16 cellular contexts compared by ENCODE assay signal in genomic region chr6:123804771-123805540, GRCh38. TPM values are rescaled to one million over a fixed set of nuclear protein-coding genes. Genes with fewer than 3 reads are reported as not detected.
DNase-seq lines count a peak whose midpoint lies in the region; ATAC-seq and TF ChIP-seq lines count a peak whose summit lies in the region.
"Had no signal": no experiment of that assay in that cellular context is flagged by ENCODE, and none has a peak within 500 bp of the region (broad histone marks: within the 10 kb centered on the region; RNA-seq: fewer than 3 reads in every experiment).

No MANE protein-coding gene starts in this region.

- H3K27me3 ChIP-seq in left ventricle myocardium inferior (ENCODE audit: low read depth) (peaks cover 93% of the 10 kb centered on the region), heart left ventricle (peaks cover 0 to 75% (median 18%) of the 10 kb centered on the region in 9 donors), Panc1 (ENCODE audit: control insufficient read depth, insufficient read depth, low read length) (no peaks in the 10 kb centered on the region), tibial nerve (peaks cover 0 to 11% of the 10 kb centered on the region in 2 donors), spleen (replicated peaks in 1 of 7) (peaks cover 0 to 69% (median 28%) of the 10 kb centered on the region in 7 donors)

- TF ChIP-seq POLR2A in heart left ventricle (IDR thresholded peaks at IDR 0.05) (no peak), tibial nerve (IDR thresholded peaks at IDR 0.05) (no peak), spleen (IDR thresholded peaks at IDR 0.05) (no peak)

- ATAC-seq in heart left ventricle (no peak), Panc1 (no peak)

- TF ChIP-seq EP300 in tibial nerve (IDR thresholded peaks at IDR 0.05), result no peak

- H3K27ac Mint-ChIP-seq in activated CD4-positive, alpha-beta T cell treated with anti-CD3 and anti-CD28 coated beads, Interleukin-2, amount 10 ng/mL, durations not matched to agents 7 days and 5 days, result no peak overlapping the region

- H3K4me1 ChIP-seq in left ventricle myocardium inferior, result peaks cover 16% of the 10 kb centered on the region
- H3K4me1 ChIP-seq in heart left ventricle, result peaks cover 0 to 18% (median 6%) of the 10 kb centered on the region in 12 donors
- peaks cover 36% of the 10 kb centered on the region for H3K4me1 ChIP-seq in Panc1 (ENCODE audit: control insufficient read depth, insufficient read depth, low read length)
- H3K4me1 ChIP-seq in tibial nerve, result peaks cover 0 to 32% (median 7%) of the 10 kb centered on the region in 4 donors
- H3K4me1 ChIP-seq in spleen, result peaks cover 7 to 21% (median 16%) of the 10 kb centered on the region in 6 donors
- H3K4me1 ChIP-seq: BE2C had no signal

- H3K4me3 ChIP-seq in left ventricle myocardium inferior (peak overlapping the region; percentile 70), heart left ventricle (no peak overlapping the region), Panc1 (ENCODE audit: low read depth in 2 of 2, low read length in 2 of 2) (peak overlapping the region; percentile 0 to 67; a peak in 2 of 4 replicates), tibial nerve (peak overlapping the region in 2 of 4 donors; percentile 35 to 80), spleen (no peak overlapping the region)

- H3K27ac ChIP-seq in left ventricle myocardium inferior (replicated peaks), result no peak overlapping the region
- no peak overlapping the region for H3K27ac ChIP-seq in heart left ventricle
- peak overlapping the region; percentile 70 for H3K27ac ChIP-seq in Panc1 (ENCODE audit: low read length)
- peak overlapping the region; percentile 2 to 59 (median 54) for H3K27ac ChIP-seq in tibial nerve
- H3K27ac ChIP-seq in spleen, result no peak overlapping the region

- H3K9me3 ChIP-seq in left ventricle myocardium inferior (replicated peaks) (no peaks in the 10 kb centered on the region), heart left ventricle (no peaks in the 10 kb centered on the region), Panc1 (ENCODE audit: control insufficient read depth, insufficient read depth, low read depth, low read length) (no peaks in the 10 kb centered on the region), tibial nerve (no peaks in the 10 kb centered on the region), spleen (no peaks in the 10 kb centered on the region)
- H3K9me3 ChIP-seq: BE2C had no signal

- no peaks in the 10 kb centered on the region for H3K36me3 Mint-ChIP-seq in activated CD4-positive, alpha-beta T cell treated with anti-CD3 and anti-CD28 coated beads, Interleukin-2, amount 10 ng/mL, durations not matched to agents 7 days and 5 days (ENCODE audit: low read depth)

- peaks cover 10% of the 10 kb centered on the region for H3K4me1 Mint-ChIP-seq in activated CD4-positive, alpha-beta T cell treated with anti-CD3 and anti-CD28 coated beads, Interleukin-2, amount 10 ng/mL, durations not matched to agents 7 days and 5 days

- POLR2A ChIA-PET in Panc1 (lab: Charles Lee), result no interaction called here
- POLR2A ChIA-PET in activated CD4-positive, alpha-beta T cell treated with anti-CD3 and anti-CD28 coated beads, Interleukin-2, amount 10 ng/mL, durations not matched to agents 7 days and 5 days (lab: Charles Lee), result no interaction called here

- no TSS peak for BruUV-seq in Panc1 (replicated peaks; lab: Mats Ljungman, UMichigan)

- DNase-seq in left ventricle myocardium inferior (no peak), heart left ventricle (no peak), Panc1 (ENCODE audit: low read depth, low spot score) (no peak), midbrain (lab: John Stamatoyannopoulos, UW) (peak; percentile 39), tibial nerve (ENCODE audit: low spot score in 2 of 2) (no peak), GM03348 (ENCODE audit: low spot score) (no peak), spleen (no peak)
- no peak for DNase-seq in activated CD4-positive, alpha-beta T cell treated with anti-CD3 and anti-CD28 coated beads, Interleukin-2, amount 10 ng/mL, durations not matched to agents 7 days and 5 days
- DNase-seq: activated CD4-positive, CD25-positive, alpha-beta regulatory T cell treated with anti-CD3 and anti-CD28 coated beads, Interleukin-2, amount 50 U/mL, for 72 hours; BE2C; mesendoderm; NCI-H446 treated with DMSO at 0.1 percent for 48 hours; stimulated activated CD4-positive, alpha-beta T cell treated with anti-CD3 and anti-CD28 coated beads, Interleukin-1b, Interleukin-23, amount 100 ng/mL, for 48 hours; stimulated activated CD8-positive, alpha-beta memory T cell treated with anti-CD3 and anti-CD28 coated beads, Interleukin-4, amount 100 ng/mL, for 48 hours had no signal

- in situ Hi-C loops in Panc1 (cut with HindIII; ENCODE audit: low pct_unique_long_range_greater_than_20kb, low sequenced_read_pairs), result no loop called here

- WGBS in heart left ventricle, 4 donors, result 49 to 57% (median 53%) methylated on average over 5 of the region's 5 CpGs
- 28 to 30% methylated on average over 5 of the region's 5 CpGs for WGBS in tibial nerve, 2 donors
- WGBS in spleen, 5 donors, result 29 to 37% (median 35%) methylated on average over 5 of the region's 5 CpGs

- H3K27me3 Mint-ChIP-seq in activated CD4-positive, alpha-beta T cell treated with anti-CD3 and anti-CD28 coated beads, Interleukin-2, amount 10 ng/mL, durations not matched to agents 7 days and 5 days, result peaks cover 48% of the 10 kb centered on the region

- no peak for TF ChIP-seq CTCF in left ventricle myocardium inferior (IDR thresholded peaks at IDR 0.05; ENCODE audit: borderline replicate concordance)
- no peak for TF ChIP-seq CTCF in heart left ventricle (IDR thresholded peaks at IDR 0.05)
- no peak for TF ChIP-seq CTCF in Panc1 (IDR thresholded peaks at IDR 0.05)
- no peak for TF ChIP-seq CTCF in tibial nerve (IDR thresholded peaks at IDR 0.05)
- no peak for TF ChIP-seq CTCF in spleen (IDR thresholded peaks at IDR 0.05 in 8 of 11, conservative IDR thresholded peaks at IDR 0.05 in 3 of 11)

- no peak overlapping the region for H3K4me3 Mint-ChIP-seq in activated CD4-positive, alpha-beta T cell treated with anti-CD3 and anti-CD28 coated beads, Interleukin-2, amount 10 ng/mL, durations not matched to agents 7 days and 5 days

- H3K36me3 ChIP-seq in left ventricle myocardium inferior, result no peaks in the 10 kb centered on the region
- H3K36me3 ChIP-seq in heart left ventricle, result no peaks in the 10 kb centered on the region
- no peaks in the 10 kb centered on the region for H3K36me3 ChIP-seq in Panc1 (ENCODE audit: control insufficient read depth, insufficient read depth, low read length)
- no peaks in the 10 kb centered on the region for H3K36me3 ChIP-seq in tibial nerve
- no peaks in the 10 kb centered on the region for H3K36me3 ChIP-seq in spleen
- H3K36me3 ChIP-seq: BE2C had no signal

- CTCF ChIA-PET in Panc1 (lab: Charles Lee), result no interaction called here
- CTCF ChIA-PET in activated CD4-positive, alpha-beta T cell treated with anti-CD3 and anti-CD28 coated beads, Interleukin-2, amount 10 ng/mL, durations not matched to agents 7 days and 5 days (lab: Charles Lee), result no interaction called here

- intact Hi-C loops in left ventricle myocardium inferior (cut with micrococcal nuclease) (no loop called here), heart left ventricle (cut with DNase I) (loop anchor here in 8 of 10 donors (5.0 to 10.0 kb wide), 6 partner anchors 160 to 992 kb away; no protein-coding TSS in a partner anchor), Panc1 (cut with micrococcal nuclease; ENCODE audit: unreplicated experiment) (loop anchor here (10.0 kb wide), 1 partner anchor 1050 kb away; no protein-coding TSS in a partner anchor), spleen (cut with DNase I; ENCODE audit: low total_unique reads) (no loop called here)

- H3K9me3 Mint-ChIP-seq in activated CD4-positive, alpha-beta T cell treated with anti-CD3 and anti-CD28 coated beads, Interleukin-2, amount 10 ng/mL, durations not matched to agents 7 days and 5 days, result no peaks in the 10 kb centered on the region

RNA-seq across cellular contexts. Expression of gene NKAIN2, which starts 1.3 kb away (rescaled TPM):
- total RNA-seq in left ventricle myocardium inferior (0.22 TPM), heart left ventricle (under 1 TPM in 8 of 9 donors, not detected in 1; 0.20 to 0.83 (median 0.37) TPM), Panc1 (2021; ENCODE audit: unreplicated experiment) (2.6 TPM), tibial nerve (10 to 100 TPM in 3 of 4 donors, 1 to 10 TPM in 1; 8.1 to 20.8 (median 15.2) TPM), spleen (under 1 TPM in 3 of 7 donors, not detected in 4; 0.19 to 0.51 (median 0.23) TPM)
- polyA plus RNA-seq in heart left ventricle (under 1 TPM in 1 of 2 donors, not detected in 1; 0.19 TPM), spleen (under 1 TPM; 0.13 to 0.17 (median 0.14) TPM)
- 2.2 TPM for polyA plus RNA-seq in Panc1 (2012; ENCODE audit: insufficient read length)
- not detected for total RNA-seq in activated CD4-positive, alpha-beta T cell treated with anti-CD3 and anti-CD28 coated beads, Interleukin-2, amount 10 ng/mL, durations not matched to agents 7 days and 5 days
- total RNA-seq: RPMI7951; T-helper 1 cell treated with Interleukin-12 subunit alpha and Interleukin-12 subunit beta and Interleukin-4 antibody, amounts not matched to agents 30 ng/mL and 1 ng/mL, for 36 hours had no signal

Comparison
In these comparisons a context has a peak if more than half of its experiments do, and no peak if none do; other contexts are left out.
1. H3K4me3 ChIP-seq: peak in left ventricle myocardium inferior (single experiment) and Panc1 (2 of 2); none in heart left ventricle (0 of 12) and spleen (0 of 8).
2. intact Hi-C loops: an anchor here in heart left ventricle (5.0 to 10.0 kb wide) and Panc1 (10.0 kb wide); none called in left ventricle myocardium inferior and spleen.
3. H3K27ac ChIP-seq: peak in Panc1 (single experiment) and tibial nerve (4 of 4); none in left ventricle myocardium inferior (single experiment), heart left ventricle (0 of 12) and spleen (0 of 8).